In genomic region chr15:20356444-20357138, GRCh38 we compare ENCODE assay signal across 9 cellular contexts.
DNase-seq lines count a peak whose midpoint lies in the region; ATAC-seq, FAIRE-seq and TF ChIP-seq lines count a peak whose summit lies in the region.
"Had no signal": no experiment of that assay in that cellular context is flagged by ENCODE, and none has a peak within 500 bp of the region (broad histone marks: within the 10 kb centered on the region; RNA-seq: fewer than 3 reads in every experiment).

No MANE protein-coding gene starts in this region.

- no peak overlapping the region for H3K4me3 Mint-ChIP-seq in activated T-cell treated with anti-CD3 and anti-CD28 coated beads, Interleukin-2, amount 50 U/mL, for 24 hours

- H3K9me3 Mint-ChIP-seq in activated T-cell treated with anti-CD3 and anti-CD28 coated beads, Interleukin-2, amount 50 U/mL, for 24 hours: no peaks in the 10 kb centered on the region

- no peak for TF ChIP-seq POLR2A in GM12892 (IDR thresholded peaks at IDR 0.05; ENCODE audit: low read depth, low read length)

- no peaks in the 10 kb centered on the region for H3K36me3 Mint-ChIP-seq in activated T-cell treated with anti-CD3 and anti-CD28 coated beads, Interleukin-2, amount 50 U/mL, for 24 hours (ENCODE audit: low read depth)

- DNase-seq in 8988T (peak; percentile 71), LoVo (ENCODE audit: low spot score) (peak; percentile 83), Right ventricle myocardium inferior (ENCODE audit: missing footprints) (peak; percentile 81), putamen (ENCODE audit: low spot score) (peak; percentile 69), midbrain (lab: John Stamatoyannopoulos, UW) (no peak), GM12892 (ENCODE audit: insufficient read length) (no peak)
- DNase-seq in activated T-cell treated with anti-CD3 and anti-CD28 coated beads, Interleukin-2, amount 50 U/mL, for 24 hours: peak; percentile 90

- peak; percentile 64 for ATAC-seq in GM19395 (IDR thresholded peaks at IDR 0.05; ENCODE audit: unreplicated experiment)
- peak; percentile 32 for ATAC-seq in Right ventricle myocardium inferior

- peak overlapping the region; percentile 50 for H3K27ac Mint-ChIP-seq in activated T-cell treated with anti-CD3 and anti-CD28 coated beads, Interleukin-2, amount 50 U/mL, for 24 hours

- no peaks in the 10 kb centered on the region for H3K27me3 Mint-ChIP-seq in activated T-cell treated with anti-CD3 and anti-CD28 coated beads, Interleukin-2, amount 50 U/mL, for 24 hours

- intact Hi-C loops in Right ventricle myocardium inferior (cut with DNase I): loop anchor here (5.0 kb wide), 1 partner anchor 41 kb away; no protein-coding TSS in a partner anchor

- no peak for FAIRE-seq in GM12892 (lab: Jason Lieb, UNC)
- FAIRE-seq: G401.6 had no signal

- peaks cover 9% of the 10 kb centered on the region for H3K4me1 Mint-ChIP-seq in activated T-cell treated with anti-CD3 and anti-CD28 coated beads, Interleukin-2, amount 50 U/mL, for 24 hours (ENCODE audit: low read depth)

Comparison
In these comparisons a context has a peak if more than half of its experiments do, and no peak if none do; other contexts are left out.
1. DNase-seq: peak in 8988T (single experiment), LoVo (single experiment), activated T-cell treated with anti-CD3 and anti-CD28 coated beads, Interleukin-2, amount 50 U/mL, for 24 hours (single experiment), Right ventricle myocardium inferior (single experiment) and putamen (single experiment); none in midbrain (single experiment) and GM12892 (single experiment).